In the genomic region with DNA sequence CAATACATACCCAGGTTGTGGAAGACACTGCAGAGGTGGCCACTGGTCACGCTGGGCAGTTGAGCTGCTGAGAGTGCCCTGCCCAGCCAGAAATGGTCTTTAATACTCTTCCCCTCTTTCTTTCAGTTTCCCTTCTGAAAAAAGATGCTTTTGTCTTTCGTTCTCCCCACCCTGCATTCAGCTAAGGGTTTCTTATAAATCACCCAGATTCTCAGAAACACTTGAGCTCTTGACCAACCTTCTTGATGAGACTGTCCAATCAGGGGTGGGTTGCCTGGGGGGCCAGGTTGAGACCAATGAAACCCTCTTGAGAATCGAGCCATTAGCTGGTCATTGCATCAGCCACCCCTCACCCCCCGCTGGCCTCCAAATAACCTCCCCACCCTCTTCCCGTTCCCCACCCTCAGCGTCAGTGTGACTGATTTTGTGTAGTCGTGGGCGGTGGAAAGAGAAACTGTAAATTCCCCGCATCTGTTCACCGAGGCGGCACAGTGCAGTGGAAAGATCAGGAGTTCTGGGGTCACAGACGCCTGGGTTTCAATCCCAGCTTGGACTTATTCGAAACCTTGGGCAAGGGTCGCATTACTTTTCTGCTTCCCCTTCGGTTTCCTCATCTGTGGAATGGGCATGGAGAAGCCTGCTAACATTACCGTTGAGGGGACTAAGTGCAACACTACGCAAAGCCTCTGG, we compare ENCODE assay signal across 1 cellular context.
TF ChIP-seq lines count a peak whose summit lies in the region.

No MANE protein-coding gene starts in this region.

TF ChIP-seq in K562, 482 proteins besides CTCF, POLR2A, EP300 and RAD21 (continued from another document and continues in another):
- TF ChIP-seq ZNF449 (CRISPR knock-in tag; IDR thresholded peaks at IDR 0.05) (no peak), HNRNPK (IDR thresholded peaks at IDR 0.05; ENCODE audit: low read depth, low read length, poor library complexity, severe bottlenecking) (no peak), KAT7 (CRISPR knock-in tag; IDR thresholded peaks at IDR 0.05; ENCODE audit: borderline replicate concordance) (0 out of 2 replicates have a peak, but pooled peaks have one; percentile 4), BRD4 (IDR thresholded peaks at IDR 0.05) (peak; percentile 97), GATAD2A (IDR thresholded peaks at IDR 0.05) (no peak), NFYB (IDR thresholded peaks at IDR 0.05; ENCODE audit: extremely low read depth, insufficient read length) (peak; percentile 66), SPI1 (IDR thresholded peaks at IDR 0.05; ENCODE audit: borderline replicate concordance, low read depth, low read length) (peak; percentile 3; the same call in 1 of the 2 replicates), ATF7 (IDR thresholded peaks at IDR 0.05) (peak; percentile 67), CUX1 (CRISPR knock-in tag; IDR thresholded peaks at IDR 0.05) (no peak), HDGF (IDR thresholded peaks at IDR 0.05) (no peak), BCLAF1 (IDR thresholded peaks at IDR 0.05; ENCODE audit: borderline replicate concordance in 1 of 2, control insufficient read depth in 1 of 2, low read depth in 2 of 2, low read length in 1 of 2) (no peak), IFI16 (CRISPR knock-in tag; IDR thresholded peaks at IDR 0.05) (no peak), NCOR1 (IDR thresholded peaks at IDR 0.05) (no peak), SAFB (IDR thresholded peaks at IDR 0.05; ENCODE audit: borderline replicate concordance, low read depth, low read length) (no peak), EZH2 (IDR thresholded peaks at IDR 0.05; ENCODE audit: borderline replicate concordance, low read depth, low read length) (no peak), ELF1 (tag; IDR thresholded peaks at IDR 0.05) (0 out of 2 replicates have a peak, but pooled peaks have one; percentile 20), E2F8 (IDR thresholded peaks at IDR 0.05; ENCODE audit: low read depth, partially characterized antibody) (no peak), JUND (IDR thresholded peaks at IDR 0.05; ENCODE audit: borderline replicate concordance, low read depth, low read length) (peak; percentile 84), JUND (tag; IDR thresholded peaks at IDR 0.05; ENCODE audit: borderline replicate concordance, low read depth, low read length) (peak; percentile 60; the same call in 1 of the 3 replicates), ZNF766 (CRISPR knock-in tag; conservative IDR thresholded peaks at IDR 0.05) (peak; percentile 98), CBFA2T2 (conservative IDR thresholded peaks at IDR 0.05) (no peak), MCM3 (IDR thresholded peaks at IDR 0.05) (no peak), TBL1XR1 (IDR thresholded peaks at IDR 0.05; ENCODE audit: low read length in 2 of 2) (no peak; a peak in 1 of 4 replicates), SAFB2 (IDR thresholded peaks at IDR 0.05; ENCODE audit: borderline replicate concordance, low read depth, low read length, severe bottlenecking) (no peak), ZBTB17 (CRISPR knock-in tag; IDR thresholded peaks at IDR 0.05) (no peak), CTBP1 (IDR thresholded peaks at IDR 0.05; ENCODE audit: borderline replicate concordance) (no peak)
- TF ChIP-seq, protein P1, sequence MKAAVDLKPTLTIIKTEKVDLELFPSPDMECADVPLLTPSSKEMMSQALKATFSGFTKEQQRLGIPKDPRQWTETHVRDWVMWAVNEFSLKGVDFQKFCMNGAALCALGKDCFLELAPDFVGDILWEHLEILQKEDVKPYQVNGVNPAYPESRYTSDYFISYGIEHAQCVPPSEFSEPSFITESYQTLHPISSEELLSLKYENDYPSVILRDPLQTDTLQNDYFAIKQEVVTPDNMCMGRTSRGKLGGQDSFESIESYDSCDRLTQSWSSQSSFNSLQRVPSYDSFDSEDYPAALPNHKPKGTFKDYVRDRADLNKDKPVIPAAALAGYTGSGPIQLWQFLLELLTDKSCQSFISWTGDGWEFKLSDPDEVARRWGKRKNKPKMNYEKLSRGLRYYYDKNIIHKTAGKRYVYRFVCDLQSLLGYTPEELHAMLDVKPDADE (conservative IDR thresholded peaks at IDR 0.05; ENCODE audit: control insufficient read depth, low read depth, low read length), result no peak
- TF ChIP-seq, protein P2, sequence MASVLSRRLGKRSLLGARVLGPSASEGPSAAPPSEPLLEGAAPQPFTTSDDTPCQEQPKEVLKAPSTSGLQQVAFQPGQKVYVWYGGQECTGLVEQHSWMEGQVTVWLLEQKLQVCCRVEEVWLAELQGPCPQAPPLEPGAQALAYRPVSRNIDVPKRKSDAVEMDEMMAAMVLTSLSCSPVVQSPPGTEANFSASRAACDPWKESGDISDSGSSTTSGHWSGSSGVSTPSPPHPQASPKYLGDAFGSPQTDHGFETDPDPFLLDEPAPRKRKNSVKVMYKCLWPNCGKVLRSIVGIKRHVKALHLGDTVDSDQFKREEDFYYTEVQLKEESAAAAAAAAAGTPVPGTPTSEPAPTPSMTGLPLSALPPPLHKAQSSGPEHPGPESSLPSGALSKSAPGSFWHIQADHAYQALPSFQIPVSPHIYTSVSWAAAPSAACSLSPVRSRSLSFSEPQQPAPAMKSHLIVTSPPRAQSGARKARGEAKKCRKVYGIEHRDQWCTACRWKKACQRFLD (CRISPR knock-in tag; IDR thresholded peaks at IDR 0.05), result no peak; the same call in 1 of the 2 replicates
- TF ChIP-seq, protein P3, sequence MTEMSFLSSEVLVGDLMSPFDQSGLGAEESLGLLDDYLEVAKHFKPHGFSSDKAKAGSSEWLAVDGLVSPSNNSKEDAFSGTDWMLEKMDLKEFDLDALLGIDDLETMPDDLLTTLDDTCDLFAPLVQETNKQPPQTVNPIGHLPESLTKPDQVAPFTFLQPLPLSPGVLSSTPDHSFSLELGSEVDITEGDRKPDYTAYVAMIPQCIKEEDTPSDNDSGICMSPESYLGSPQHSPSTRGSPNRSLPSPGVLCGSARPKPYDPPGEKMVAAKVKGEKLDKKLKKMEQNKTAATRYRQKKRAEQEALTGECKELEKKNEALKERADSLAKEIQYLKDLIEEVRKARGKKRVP (CRISPR knock-in tag; IDR thresholded peaks at IDR 0.05), result peak; percentile 97
- TF ChIP-seq, protein P4, sequence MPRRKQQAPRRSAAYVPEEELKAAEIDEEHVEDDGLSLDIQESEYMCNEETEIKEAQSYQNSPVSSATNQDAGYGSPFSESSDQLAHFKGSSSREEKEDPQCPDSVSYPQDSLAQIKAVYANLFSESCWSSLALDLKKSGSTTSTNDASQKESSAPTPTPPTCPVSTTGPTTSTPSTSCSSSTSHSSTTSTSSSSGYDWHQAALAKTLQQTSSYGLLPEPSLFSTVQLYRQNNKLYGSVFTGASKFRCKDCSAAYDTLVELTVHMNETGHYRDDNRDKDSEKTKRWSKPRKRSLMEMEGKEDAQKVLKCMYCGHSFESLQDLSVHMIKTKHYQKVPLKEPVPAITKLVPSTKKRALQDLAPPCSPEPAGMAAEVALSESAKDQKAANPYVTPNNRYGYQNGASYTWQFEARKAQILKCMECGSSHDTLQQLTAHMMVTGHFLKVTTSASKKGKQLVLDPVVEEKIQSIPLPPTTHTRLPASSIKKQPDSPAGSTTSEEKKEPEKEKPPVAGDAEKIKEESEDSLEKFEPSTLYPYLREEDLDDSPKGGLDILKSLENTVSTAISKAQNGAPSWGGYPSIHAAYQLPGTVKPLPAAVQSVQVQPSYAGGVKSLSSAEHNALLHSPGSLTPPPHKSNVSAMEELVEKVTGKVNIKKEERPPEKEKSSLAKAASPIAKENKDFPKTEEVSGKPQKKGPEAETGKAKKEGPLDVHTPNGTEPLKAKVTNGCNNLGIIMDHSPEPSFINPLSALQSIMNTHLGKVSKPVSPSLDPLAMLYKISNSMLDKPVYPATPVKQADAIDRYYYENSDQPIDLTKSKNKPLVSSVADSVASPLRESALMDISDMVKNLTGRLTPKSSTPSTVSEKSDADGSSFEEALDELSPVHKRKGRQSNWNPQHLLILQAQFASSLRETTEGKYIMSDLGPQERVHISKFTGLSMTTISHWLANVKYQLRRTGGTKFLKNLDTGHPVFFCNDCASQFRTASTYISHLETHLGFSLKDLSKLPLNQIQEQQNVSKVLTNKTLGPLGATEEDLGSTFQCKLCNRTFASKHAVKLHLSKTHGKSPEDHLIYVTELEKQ (CRISPR knock-in tag; IDR thresholded peaks at IDR 0.05), result no peak
